In genomic region chr2:194323740-194324139, GRCh38 we compare ENCODE assay signal across 6 cellular contexts.
"Had no signal": no experiment of that assay in that cellular context is flagged by ENCODE, and none has a peak within 500 bp of the region (broad histone marks: within the 10 kb centered on the region; RNA-seq: fewer than 3 reads in every experiment).

No MANE protein-coding gene starts in this region.

- FAIRE-seq: GM12891, GM12892, GM18507, GM19239 had no signal

- DNase-seq: GDM1, GF-D8 had no signal
